1 cellular context compared by ENCODE assay signal in genomic region chr17:2029911-2030778, GRCh38.
A peak's percentile ranks its signal among the peaks of the same experiment; 100 is the strongest.
TF ChIP-seq lines count a peak whose summit lies in the region.

Gene DPH1, plus strand, starts transcription at chr17:2030153. Its CDS starts 17 bp downstream, at chr17:2030170.

TF ChIP-seq in HEK293, 187 proteins besides CTCF, POLR2A, EP300 and RAD21 (continued from another document):
- TF ChIP-seq ZNF391 (tag by site-specific recombination; IDR thresholded peaks at IDR 0.05; ENCODE audit: borderline replicate concordance, low read depth) = 0 out of 2 replicates have a peak, but pooled peaks have one; percentile 61
- TF ChIP-seq ZNF169 (tag by site-specific recombination; IDR thresholded peaks at IDR 0.05) = no peak
- TF ChIP-seq ZNF621 (tag by site-specific recombination; IDR thresholded peaks at IDR 0.05) = no peak
- peak; percentile 68; the same call in 1 of the 2 replicates for TF ChIP-seq ZNF692 (tag by site-specific recombination; IDR thresholded peaks at IDR 0.05)
- peak; percentile 50 for TF ChIP-seq ZBTB26 (tag by site-specific recombination; optimal IDR thresholded peaks at IDR 0.05)
- TF ChIP-seq ZNF830 (tag by site-specific recombination; IDR thresholded peaks at IDR 0.05; ENCODE audit: low read depth) = no peak
- peak; percentile 79 for TF ChIP-seq SP2 (tag by site-specific recombination; IDR thresholded peaks at IDR 0.05)
- TF ChIP-seq ZSCAN23 (tag by site-specific recombination; IDR thresholded peaks at IDR 0.05) = no peak
- no peak for TF ChIP-seq ZSCAN5A (tag by site-specific recombination; IDR thresholded peaks at IDR 0.05)
- TF ChIP-seq ZNF10 (tag by site-specific recombination; IDR thresholded peaks at IDR 0.05) = peak; percentile 81; the same call in 1 of the 2 replicates
- TF ChIP-seq MZF1 (tag by site-specific recombination; IDR thresholded peaks at IDR 0.05; ENCODE audit: borderline replicate concordance) = peak; percentile 44; the same call in 1 of the 2 replicates
- no peak for TF ChIP-seq OVOL3 (tag by site-specific recombination; IDR thresholded peaks at IDR 0.05)
- no peak for TF ChIP-seq ZNF626 (tag by site-specific recombination; IDR thresholded peaks at IDR 0.05)
TF ChIP-seq in HEK293: peak in this region for 63.
